8 cellular contexts compared by ENCODE assay signal in genomic region chr9:93567271-93567959, GRCh38. TPM values are rescaled to one million over a fixed set of nuclear protein-coding genes. Genes with fewer than 3 reads are reported as not detected.
DNase-seq lines count a peak whose midpoint lies in the region; ATAC-seq and TF ChIP-seq lines count a peak whose summit lies in the region.

No MANE protein-coding gene starts in this region.

- TF ChIP-seq CTCF in fibroblast of lung (conservative IDR thresholded peaks at IDR 0.05 in 1 of 2, IDR thresholded peaks at IDR 0.05 in 1 of 2; ENCODE audit: low read depth in 1 of 2, low read length in 2 of 2), result no peak

- H4K8ac ChIP-seq in neuronal stem cell (ENCODE audit: low read depth, low read length), result peak overlapping the region; percentile 93

- H3K4me3 Mint-ChIP-seq in activated naive CD4-positive, alpha-beta T cell treated with anti-CD3 and anti-CD28 coated beads for 36 hours, result peak overlapping the region; percentile 90

- H3K4me1 ChIP-seq in fibroblast of lung (ENCODE audit: control insufficient read depth, extremely low read depth, insufficient read depth, low read length) (no peaks in the 10 kb centered on the region), neuronal stem cell (ENCODE audit: control insufficient read depth in 2 of 2, insufficient read depth in 1 of 2, low read depth in 1 of 2, low read length in 2 of 2) (peaks cover 2 to 5% of the 10 kb centered on the region in 2 donors)

- peak overlapping the region; percentile 97 for H2BK120ac ChIP-seq in neuronal stem cell (ENCODE audit: low read depth, low read length)

- peak overlapping the region; percentile 77 for H2BK5ac ChIP-seq in neuronal stem cell (ENCODE audit: low read length)

- H3K9ac ChIP-seq in SK-N-MC (ENCODE audit: insufficient read length) (peak overlapping the region; percentile 99), fibroblast of lung (ENCODE audit: insufficient read depth, low read length) (peak overlapping the region; percentile 89), neuronal stem cell (ENCODE audit: low read depth, low read length, poor library complexity) (peak overlapping the region; percentile 94)

- no peak overlapping the region for H2BK15ac ChIP-seq in neuronal stem cell (ENCODE audit: low read length)

- H2BK12ac ChIP-seq in neuronal stem cell (ENCODE audit: low read length), result no peak overlapping the region

- no peak overlapping the region for H3K14ac ChIP-seq in neuronal stem cell (ENCODE audit: low read length)

- peaks cover 26% of the 10 kb centered on the region for H3K4me1 Mint-ChIP-seq in activated naive CD4-positive, alpha-beta T cell treated with anti-CD3 and anti-CD28 coated beads for 36 hours (ENCODE audit: low read depth)

- H3K9me3 Mint-ChIP-seq in activated naive CD4-positive, alpha-beta T cell treated with anti-CD3 and anti-CD28 coated beads for 36 hours, result no peaks in the 10 kb centered on the region

- no peaks in the 10 kb centered on the region for H3K27me3 ChIP-seq in fibroblast of lung (ENCODE audit: control insufficient read depth, insufficient read depth, low read length)
- no peaks in the 10 kb centered on the region for H3K27me3 ChIP-seq in neuronal stem cell (ENCODE audit: control insufficient read depth in 3 of 3, insufficient read depth in 3 of 3, low read depth in 1 of 3, low read length in 3 of 3)

- H3K9me3 ChIP-seq in SK-N-MC (ENCODE audit: low read depth, low read length) (peaks cover 5% of the 10 kb centered on the region; the same call in 1 of the 2 replicates), fibroblast of lung (ENCODE audit: control insufficient read depth, insufficient read depth, low read depth, low read length) (no peaks in the 10 kb centered on the region), neuronal stem cell (replicated peaks in 1 of 2; ENCODE audit: control insufficient read depth in 2 of 2, insufficient read depth in 1 of 2, low read depth in 1 of 2, low read length in 2 of 2) (peaks cover 1 to 17% of the 10 kb centered on the region in 2 donors)

- no CpG with 5 or more reads among the region's 15 CpGs for WGBS in neuronal stem cell (ENCODE audit: extremely low coverage in 2 of 2, insufficient read length in 2 of 2, insufficient replicate concordance in 1 of 2), 2 donors

- H2AFZ ChIP-seq in fibroblast of lung (ENCODE audit: low read length) (no peak overlapping the region), neuronal stem cell (ENCODE audit: low read length) (peak overlapping the region; percentile 88)

- no peak overlapping the region for H3K4ac ChIP-seq in neuronal stem cell (ENCODE audit: low read length)

- H4K20me1 ChIP-seq in fibroblast of lung (ENCODE audit: control insufficient read depth, extremely low read depth, insufficient read depth, low read length), result no peaks in the 10 kb centered on the region

- peak overlapping the region; percentile 92 for H3K27ac Mint-ChIP-seq in activated naive CD4-positive, alpha-beta T cell treated with anti-CD3 and anti-CD28 coated beads for 36 hours

- no peaks in the 10 kb centered on the region for H3K27me3 Mint-ChIP-seq in activated naive CD4-positive, alpha-beta T cell treated with anti-CD3 and anti-CD28 coated beads for 36 hours (ENCODE audit: low read depth)

- no peaks in the 10 kb centered on the region for H3K79me2 ChIP-seq in fibroblast of lung (ENCODE audit: control insufficient read depth, insufficient read depth, low read length)

- CTCF ChIA-PET in activated naive CD4-positive, alpha-beta T cell treated with anti-CD3 and anti-CD28 coated beads for 36 hours (lab: Charles Lee), result interaction anchor here (1.0 to 2.4 kb wide), 3 partner anchors 14 to 114 kb away, joined by 4 to 18 read pairs (median 4); partner anchors contain the start of gene FAM120AOS

- H3K36me3 Mint-ChIP-seq in activated naive CD4-positive, alpha-beta T cell treated with anti-CD3 and anti-CD28 coated beads for 36 hours (ENCODE audit: low read depth), result peaks cover 12% of the 10 kb centered on the region

- H3K4me3 ChIP-seq in SK-N-MC (peak overlapping the region; percentile 89), fibroblast of lung (replicated peaks in 1 of 4; ENCODE audit: control extremely low read depth in 1 of 4, insufficient read depth in 1 of 4, low read depth in 3 of 4, low read length in 4 of 4) (peak overlapping the region; percentile 48 to 80 (median 60)), neuronal stem cell (ENCODE audit: low read length in 2 of 2) (peak overlapping the region; percentile 55 to 81)

- DNase-seq in activated naive CD4-positive, alpha-beta T cell treated with anti-CD3 and anti-CD28 coated beads for 36 hours, result peak; percentile 27
- no peak for DNase-seq in activated naive CD4-positive, alpha-beta T cell (lab: John Stamatoyannopoulos, UW)
- DNase-seq in SK-N-MC (ENCODE audit: low read depth, low spot score), result no peak
- DNase-seq in fibroblast of lung (ENCODE audit: low read depth in 2 of 2), result peak in 1 of 2 donors; percentile 14
- no peak for DNase-seq in neuronal stem cell (ENCODE audit: low spot score)
- DNase-seq in effector CD8-positive, alpha-beta T cell (lab: John Stamatoyannopoulos, UW), result no peak
- DNase-seq in DMS114 treated with DMSO at 0.1 percent for 48 hours (lab: John Stamatoyannopoulos, UW; ENCODE audit: unreplicated experiment), result no peak

- H3K23ac ChIP-seq in neuronal stem cell (ENCODE audit: low read depth, low read length, poor library complexity), result peak overlapping the region; percentile 45

- H3K18ac ChIP-seq in neuronal stem cell (ENCODE audit: low read length), result peak overlapping the region; percentile 97

- peaks cover 10% of the 10 kb centered on the region; the same call in 1 of the 2 replicates for H3K36me3 ChIP-seq in SK-N-MC (ENCODE audit: insufficient read depth, low read length)
- H3K36me3 ChIP-seq in fibroblast of lung (ENCODE audit: control insufficient read depth, insufficient read depth, low read length), result peaks cover 9% of the 10 kb centered on the region
- H3K36me3 ChIP-seq in neuronal stem cell (replicated peaks in 1 of 2; ENCODE audit: control insufficient read depth in 2 of 2, insufficient read depth in 2 of 2, low read length in 2 of 2), result peaks cover 10 to 33% of the 10 kb centered on the region in 2 donors

- intact Hi-C loops in activated naive CD4-positive, alpha-beta T cell treated with anti-CD3 and anti-CD28 coated beads for 36 hours (cut with micrococcal nuclease), result loop anchor here (2.0 to 10.0 kb wide), 6 partner anchors 273 to 690 kb away; partner anchors contain the start of genes CARD19 and ZNF484

- ATAC-seq in GM21737 (IDR thresholded peaks at IDR 0.05; ENCODE audit: unreplicated experiment), result no peak

- peaks cover 2% of the 10 kb centered on the region for H3K79me1 ChIP-seq in neuronal stem cell (ENCODE audit: low read depth, low read length)

- H3K27ac ChIP-seq in SK-N-MC, result peak overlapping the region; percentile 91
- peak overlapping the region; percentile 89 for H3K27ac ChIP-seq in fibroblast of lung (ENCODE audit: insufficient read depth, low read length)
- H3K27ac ChIP-seq in neuronal stem cell (replicated peaks; ENCODE audit: low read length), result no peak overlapping the region

- H4K91ac ChIP-seq in neuronal stem cell (ENCODE audit: low read depth, low read length, poor library complexity), result peak overlapping the region; percentile 87

- H3K4me2 ChIP-seq in fibroblast of lung (ENCODE audit: extremely low read depth, insufficient read depth, low read length) (peak overlapping the region; percentile 79), neuronal stem cell (ENCODE audit: insufficient read depth, low read length, poor library complexity, severe bottlenecking) (peak overlapping the region; percentile 95)

- peak overlapping the region; percentile 79 for H2AK5ac ChIP-seq in neuronal stem cell (ENCODE audit: low read depth, low read length)

RNA-seq across cellular contexts. Expression of gene PHF2, which starts 9.0 kb away (rescaled TPM):
- 10 to 100 TPM; 14.4 to 16.6 TPM for total RNA-seq in activated naive CD4-positive, alpha-beta T cell treated with anti-CD3 and anti-CD28 coated beads for 36 hours
- 12.1 and 13.4 TPM in 2 replicates for total RNA-seq in fibroblast of lung
- polyA plus RNA-seq in fibroblast of lung, result 9.2 and 9.5 TPM in 2 replicates
- 11.6 and 12.0 TPM in 2 replicates for polyA plus RNA-seq in fibroblast of lung (2012)
- 8.4 and 15.7 TPM in 2 replicates for polyA minus RNA-seq in fibroblast of lung (ENCODE audit: low replicate concordance)
- 19.9 TPM for polyA plus RNA-seq in neuronal stem cell (2013, experiment 1 of 2)
- polyA plus RNA-seq in neuronal stem cell (2013, experiment 2 of 2), result 19.8 TPM
